In genomic region chr5:139760066-139761056, GRCh38 we compare ENCODE assay signal across 11 cellular contexts. TPM values are rescaled to one million over a fixed set of nuclear protein-coding genes. Genes with fewer than 3 reads are reported as not detected.
DNase-seq lines count a peak whose midpoint lies in the region; ATAC-seq and TF ChIP-seq lines count a peak whose summit lies in the region.
"Had no signal": no experiment of that assay in that cellular context is flagged by ENCODE, and none has a peak within 500 bp of the region (broad histone marks: within the 10 kb centered on the region; RNA-seq: fewer than 3 reads in every experiment).

No MANE protein-coding gene starts in this region.

- H3K4me2 ChIP-seq in PC-3 (ENCODE audit: low read length), result no peak overlapping the region

- CTCF ChIA-PET in PC-3 (lab: Charles Lee), result no interaction called here

- H3K4me1 ChIP-seq in PC-3 (ENCODE audit: insufficient read depth, low read length), result no peaks in the 10 kb centered on the region

- BruUV-seq in PC-3 (replicated peaks; lab: Mats Ljungman, UMichigan), result no TSS peak

- TF ChIP-seq CTCF in PC-3 (conservative IDR thresholded peaks at IDR 0.05; ENCODE audit: low read depth, low read length) (no peak), choroid plexus epithelial cell (conservative IDR thresholded peaks at IDR 0.05; ENCODE audit: low read depth, low read length) (no peak)

- POLR2A ChIA-PET in PC-3 (lab: Charles Lee; ENCODE audit: unreplicated experiment), result no interaction called here

- no peaks in the 10 kb centered on the region for H3K79me2 ChIP-seq in PC-3 (ENCODE audit: low read length)

- H3K9me3 ChIP-seq in PC-3 (ENCODE audit: low read length), result no peaks in the 10 kb centered on the region

- H3F3A ChIP-seq in PC-3 (ENCODE audit: low read length, unreplicated experiment), result no peaks in the 10 kb centered on the region

- H3K9me2 ChIP-seq in PC-3 (replicated peaks; ENCODE audit: low read length), result no peaks in the 10 kb centered on the region

- no peak overlapping the region for H2AFZ ChIP-seq in PC-3 (ENCODE audit: low read length)

- peak; percentile 58 for DNase-seq in EH (ENCODE audit: low read depth)
- DNase-seq in PC-3, result peak; percentile 19
- DNase-seq in choroid plexus epithelial cell (ENCODE audit: low read depth), result peak; percentile 22
- DNase-seq in occipital lobe (lab: John Stamatoyannopoulos, UW), result peak; percentile 48
- no peak for DNase-seq in NCI-H2081 treated with DMSO at 0.1 percent for 48 hours (lab: John Stamatoyannopoulos, UW)
- DNase-seq in NCI-H524 (lab: John Stamatoyannopoulos, UW), result no peak
- DNase-seq in NCI-H2171 treated with DMSO at 0.1 percent for 48 hours (lab: John Stamatoyannopoulos, UW), result no peak
- DNase-seq in islet precursor cell, result no peak
- DNase-seq: activated CD4-positive, alpha-beta T cell treated with anti-CD3 and anti-CD28 coated beads for 48 hours; NCI-H510A treated with DMSO at 0.1 percent for 48 hours; stimulated activated CD8-positive, alpha-beta memory T cell treated with anti-CD3 and anti-CD28 coated beads, Interleukin-4, amount 100 ng/mL, for 48 hours had no signal

- intact Hi-C loops in PC-3 (cut with micrococcal nuclease), result no loop called here

- ATAC-seq in PC-3, result no peak

- no peaks in the 10 kb centered on the region for H4K20me1 ChIP-seq in PC-3 (ENCODE audit: low read length)

- peaks cover 19% of the 10 kb centered on the region for H3K27me3 ChIP-seq in PC-3 (ENCODE audit: low read length)

- H3K9ac ChIP-seq in PC-3 (ENCODE audit: low read length), result no peak overlapping the region

- no peak overlapping the region for H3K27ac ChIP-seq in PC-3 (ENCODE audit: low read length)

- no peaks in the 10 kb centered on the region for H3K36me3 ChIP-seq in PC-3 (ENCODE audit: low read depth, low read length)

- H3K4me3 ChIP-seq in PC-3 (ENCODE audit: low read length) (no peak overlapping the region), choroid plexus epithelial cell (ENCODE audit: low read depth, low read length) (no peak overlapping the region)

RNA-seq across cellular contexts. Expression of gene PSD2, which starts 35.2 kb away (rescaled TPM):
- total RNA-seq in PC-3 (2014; rRNA removed), result not detected in 2 replicates
- 17.0 TPM for total RNA-seq in occipital lobe

Comparison
In these comparisons a context has a peak if more than half of its experiments do, and no peak if none do; other contexts are left out.
1. DNase-seq: peak in EH (single experiment), PC-3 (single experiment), choroid plexus epithelial cell (single experiment) and occipital lobe (single experiment); none in NCI-H2081 treated with DMSO at 0.1 percent for 48 hours (single experiment), NCI-H524 (0 of 2), NCI-H2171 treated with DMSO at 0.1 percent for 48 hours (single experiment) and islet precursor cell (single experiment).
2. RNA of gene PSD2, which starts 35.2 kb away (total RNA-seq): 17.0 TPM in occipital lobe (single experiment); not detected in PC-3; every median in the first group is over 10 times any median in the second.